Comparison of ENCODE assay signal across 1 cellular context in the genomic region with DNA sequence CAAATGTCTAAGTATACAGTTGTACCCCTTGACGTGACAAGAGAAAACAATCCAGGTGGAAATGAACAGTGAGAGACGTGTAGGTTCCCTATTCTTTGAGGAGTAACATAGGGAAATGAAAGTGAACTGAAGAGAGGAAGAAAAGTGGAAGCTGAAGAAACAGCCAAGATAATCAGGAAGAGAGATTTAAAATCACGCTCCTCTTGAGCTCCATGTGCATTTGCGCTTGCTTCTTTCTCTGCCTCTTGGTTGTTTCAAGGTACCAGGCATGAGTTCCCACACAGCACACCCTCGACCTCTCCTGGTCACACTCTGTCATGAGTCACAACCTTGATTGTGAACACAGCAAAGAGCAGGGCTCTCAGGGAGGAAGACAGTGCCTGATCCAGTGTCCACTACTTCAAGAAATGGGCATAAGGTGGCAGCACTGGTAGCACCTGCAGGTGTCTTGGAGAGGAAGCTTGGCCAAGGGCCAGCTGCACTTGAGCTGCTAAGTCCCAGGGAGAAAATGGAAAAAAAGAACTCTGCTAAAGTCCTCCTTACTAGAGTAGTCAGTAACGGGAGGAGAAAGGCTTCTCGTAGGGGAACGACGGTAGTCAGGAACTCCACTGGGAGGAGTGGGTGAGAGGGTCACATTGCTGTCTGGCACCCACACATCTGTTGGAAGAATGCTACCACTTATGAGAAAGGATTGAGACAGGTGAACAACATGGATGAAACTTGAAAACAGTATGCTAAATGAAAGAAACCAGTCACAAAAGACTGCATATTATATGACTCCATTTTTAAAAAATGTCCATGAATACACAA.
TF ChIP-seq lines count a peak whose summit lies in the region.

No MANE protein-coding gene starts in this region.

TF ChIP-seq in HepG2, 621 proteins besides CTCF, POLR2A, EP300 and RAD21 (continued from another document and continues in another):
- TF ChIP-seq, protein P1, sequence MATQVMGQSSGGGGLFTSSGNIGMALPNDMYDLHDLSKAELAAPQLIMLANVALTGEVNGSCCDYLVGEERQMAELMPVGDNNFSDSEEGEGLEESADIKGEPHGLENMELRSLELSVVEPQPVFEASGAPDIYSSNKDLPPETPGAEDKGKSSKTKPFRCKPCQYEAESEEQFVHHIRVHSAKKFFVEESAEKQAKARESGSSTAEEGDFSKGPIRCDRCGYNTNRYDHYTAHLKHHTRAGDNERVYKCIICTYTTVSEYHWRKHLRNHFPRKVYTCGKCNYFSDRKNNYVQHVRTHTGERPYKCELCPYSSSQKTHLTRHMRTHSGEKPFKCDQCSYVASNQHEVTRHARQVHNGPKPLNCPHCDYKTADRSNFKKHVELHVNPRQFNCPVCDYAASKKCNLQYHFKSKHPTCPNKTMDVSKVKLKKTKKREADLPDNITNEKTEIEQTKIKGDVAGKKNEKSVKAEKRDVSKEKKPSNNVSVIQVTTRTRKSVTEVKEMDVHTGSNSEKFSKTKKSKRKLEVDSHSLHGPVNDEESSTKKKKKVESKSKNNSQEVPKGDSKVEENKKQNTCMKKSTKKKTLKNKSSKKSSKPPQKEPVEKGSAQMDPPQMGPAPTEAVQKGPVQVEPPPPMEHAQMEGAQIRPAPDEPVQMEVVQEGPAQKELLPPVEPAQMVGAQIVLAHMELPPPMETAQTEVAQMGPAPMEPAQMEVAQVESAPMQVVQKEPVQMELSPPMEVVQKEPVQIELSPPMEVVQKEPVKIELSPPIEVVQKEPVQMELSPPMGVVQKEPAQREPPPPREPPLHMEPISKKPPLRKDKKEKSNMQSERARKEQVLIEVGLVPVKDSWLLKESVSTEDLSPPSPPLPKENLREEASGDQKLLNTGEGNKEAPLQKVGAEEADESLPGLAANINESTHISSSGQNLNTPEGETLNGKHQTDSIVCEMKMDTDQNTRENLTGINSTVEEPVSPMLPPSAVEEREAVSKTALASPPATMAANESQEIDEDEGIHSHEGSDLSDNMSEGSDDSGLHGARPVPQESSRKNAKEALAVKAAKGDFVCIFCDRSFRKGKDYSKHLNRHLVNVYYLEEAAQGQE (IDR thresholded peaks at IDR 0.05; ENCODE audit: borderline replicate concordance in 1 of 2, low read depth in 1 of 2, low read length in 2 of 2) = no peak
- TF ChIP-seq CHD4 (IDR thresholded peaks at IDR 0.05; ENCODE audit: borderline replicate concordance, low read length) (no peak), MIXL1 (CRISPR knock-in tag; IDR thresholded peaks at IDR 0.05) (0 out of 2 replicates have a peak, but pooled peaks have one; percentile 11), KLF16 (CRISPR knock-in tag; IDR thresholded peaks at IDR 0.05) (peak in 1 of 2 experiments; percentile 48; a peak in 1 of 4 replicates), ZBTB7B (CRISPR knock-in tag; IDR thresholded peaks at IDR 0.05) (no peak), SIX1 (CRISPR knock-in tag; IDR thresholded peaks at IDR 0.05; ENCODE audit: borderline replicate concordance) (no peak), TAF15 (IDR thresholded peaks at IDR 0.05; ENCODE audit: low read depth, low read length, poor library complexity, severe bottlenecking) (no peak), BRCA1 (CRISPR knock-in tag; IDR thresholded peaks at IDR 0.05) (no peak), ZNF766 (CRISPR knock-in tag; IDR thresholded peaks at IDR 0.05; ENCODE audit: borderline replicate concordance) (no peak), HDAC2 (CRISPR knock-in tag; IDR thresholded peaks at IDR 0.05) (peak; percentile 40; the same call in 1 of the 2 replicates), ZNF746 (CRISPR knock-in tag; IDR thresholded peaks at IDR 0.05) (no peak), CHCHD3 (CRISPR knock-in tag; IDR thresholded peaks at IDR 0.05) (no peak), ZNF619 (CRISPR knock-in tag; IDR thresholded peaks at IDR 0.05) (no peak), KDM5A (IDR thresholded peaks at IDR 0.05; ENCODE audit: borderline replicate concordance, low read length) (no peak), ZFP36 (IDR thresholded peaks at IDR 0.05; ENCODE audit: borderline replicate concordance, low read depth, low read length, partially characterized antibody) (no peak), IRF2 (CRISPR knock-in tag; IDR thresholded peaks at IDR 0.05) (peak; percentile 19; the same call in 1 of the 2 replicates), ZNF556 (CRISPR knock-in tag; IDR thresholded peaks at IDR 0.05; ENCODE audit: borderline replicate concordance) (no peak), SAP130 (CRISPR knock-in tag; IDR thresholded peaks at IDR 0.05; ENCODE audit: low read depth) (peak; percentile 58)
- TF ChIP-seq, protein P2, sequence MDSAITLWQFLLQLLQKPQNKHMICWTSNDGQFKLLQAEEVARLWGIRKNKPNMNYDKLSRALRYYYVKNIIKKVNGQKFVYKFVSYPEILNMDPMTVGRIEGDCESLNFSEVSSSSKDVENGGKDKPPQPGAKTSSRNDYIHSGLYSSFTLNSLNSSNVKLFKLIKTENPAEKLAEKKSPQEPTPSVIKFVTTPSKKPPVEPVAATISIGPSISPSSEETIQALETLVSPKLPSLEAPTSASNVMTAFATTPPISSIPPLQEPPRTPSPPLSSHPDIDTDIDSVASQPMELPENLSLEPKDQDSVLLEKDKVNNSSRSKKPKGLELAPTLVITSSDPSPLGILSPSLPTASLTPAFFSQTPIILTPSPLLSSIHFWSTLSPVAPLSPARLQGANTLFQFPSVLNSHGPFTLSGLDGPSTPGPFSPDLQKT (CRISPR knock-in tag; IDR thresholded peaks at IDR 0.05; ENCODE audit: borderline replicate concordance) = no peak
- TF ChIP-seq, protein P3, sequence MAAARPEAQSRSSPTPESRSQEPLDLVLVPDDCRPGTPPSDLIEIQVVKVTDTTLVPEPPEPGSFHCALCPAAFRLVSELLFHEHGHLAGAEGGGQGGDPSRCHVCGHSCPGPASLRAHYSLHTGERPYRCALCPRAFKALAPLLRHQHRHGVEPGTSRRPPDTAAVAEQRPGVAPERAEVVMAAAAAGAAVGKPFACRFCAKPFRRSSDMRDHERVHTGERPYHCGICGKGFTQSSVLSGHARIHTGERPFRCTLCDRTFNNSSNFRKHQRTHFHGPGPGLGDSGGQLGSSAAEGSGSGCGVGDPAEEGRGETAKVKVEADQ (CRISPR knock-in tag; IDR thresholded peaks at IDR 0.05; ENCODE audit: borderline replicate concordance) = no peak
- TF ChIP-seq, protein P4, sequence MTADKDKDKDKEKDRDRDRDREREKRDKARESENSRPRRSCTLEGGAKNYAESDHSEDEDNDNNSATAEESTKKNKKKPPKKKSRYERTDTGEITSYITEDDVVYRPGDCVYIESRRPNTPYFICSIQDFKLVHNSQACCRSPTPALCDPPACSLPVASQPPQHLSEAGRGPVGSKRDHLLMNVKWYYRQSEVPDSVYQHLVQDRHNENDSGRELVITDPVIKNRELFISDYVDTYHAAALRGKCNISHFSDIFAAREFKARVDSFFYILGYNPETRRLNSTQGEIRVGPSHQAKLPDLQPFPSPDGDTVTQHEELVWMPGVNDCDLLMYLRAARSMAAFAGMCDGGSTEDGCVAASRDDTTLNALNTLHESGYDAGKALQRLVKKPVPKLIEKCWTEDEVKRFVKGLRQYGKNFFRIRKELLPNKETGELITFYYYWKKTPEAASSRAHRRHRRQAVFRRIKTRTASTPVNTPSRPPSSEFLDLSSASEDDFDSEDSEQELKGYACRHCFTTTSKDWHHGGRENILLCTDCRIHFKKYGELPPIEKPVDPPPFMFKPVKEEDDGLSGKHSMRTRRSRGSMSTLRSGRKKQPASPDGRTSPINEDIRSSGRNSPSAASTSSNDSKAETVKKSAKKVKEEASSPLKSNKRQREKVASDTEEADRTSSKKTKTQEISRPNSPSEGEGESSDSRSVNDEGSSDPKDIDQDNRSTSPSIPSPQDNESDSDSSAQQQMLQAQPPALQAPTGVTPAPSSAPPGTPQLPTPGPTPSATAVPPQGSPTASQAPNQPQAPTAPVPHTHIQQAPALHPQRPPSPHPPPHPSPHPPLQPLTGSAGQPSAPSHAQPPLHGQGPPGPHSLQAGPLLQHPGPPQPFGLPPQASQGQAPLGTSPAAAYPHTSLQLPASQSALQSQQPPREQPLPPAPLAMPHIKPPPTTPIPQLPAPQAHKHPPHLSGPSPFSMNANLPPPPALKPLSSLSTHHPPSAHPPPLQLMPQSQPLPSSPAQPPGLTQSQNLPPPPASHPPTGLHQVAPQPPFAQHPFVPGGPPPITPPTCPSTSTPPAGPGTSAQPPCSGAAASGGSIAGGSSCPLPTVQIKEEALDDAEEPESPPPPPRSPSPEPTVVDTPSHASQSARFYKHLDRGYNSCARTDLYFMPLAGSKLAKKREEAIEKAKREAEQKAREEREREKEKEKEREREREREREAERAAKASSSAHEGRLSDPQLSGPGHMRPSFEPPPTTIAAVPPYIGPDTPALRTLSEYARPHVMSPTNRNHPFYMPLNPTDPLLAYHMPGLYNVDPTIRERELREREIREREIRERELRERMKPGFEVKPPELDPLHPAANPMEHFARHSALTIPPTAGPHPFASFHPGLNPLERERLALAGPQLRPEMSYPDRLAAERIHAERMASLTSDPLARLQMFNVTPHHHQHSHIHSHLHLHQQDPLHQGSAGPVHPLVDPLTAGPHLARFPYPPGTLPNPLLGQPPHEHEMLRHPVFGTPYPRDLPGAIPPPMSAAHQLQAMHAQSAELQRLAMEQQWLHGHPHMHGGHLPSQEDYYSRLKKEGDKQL (CRISPR knock-in tag; IDR thresholded peaks at IDR 0.05; ENCODE audit: low read depth) = no peak
- TF ChIP-seq, protein P5, sequence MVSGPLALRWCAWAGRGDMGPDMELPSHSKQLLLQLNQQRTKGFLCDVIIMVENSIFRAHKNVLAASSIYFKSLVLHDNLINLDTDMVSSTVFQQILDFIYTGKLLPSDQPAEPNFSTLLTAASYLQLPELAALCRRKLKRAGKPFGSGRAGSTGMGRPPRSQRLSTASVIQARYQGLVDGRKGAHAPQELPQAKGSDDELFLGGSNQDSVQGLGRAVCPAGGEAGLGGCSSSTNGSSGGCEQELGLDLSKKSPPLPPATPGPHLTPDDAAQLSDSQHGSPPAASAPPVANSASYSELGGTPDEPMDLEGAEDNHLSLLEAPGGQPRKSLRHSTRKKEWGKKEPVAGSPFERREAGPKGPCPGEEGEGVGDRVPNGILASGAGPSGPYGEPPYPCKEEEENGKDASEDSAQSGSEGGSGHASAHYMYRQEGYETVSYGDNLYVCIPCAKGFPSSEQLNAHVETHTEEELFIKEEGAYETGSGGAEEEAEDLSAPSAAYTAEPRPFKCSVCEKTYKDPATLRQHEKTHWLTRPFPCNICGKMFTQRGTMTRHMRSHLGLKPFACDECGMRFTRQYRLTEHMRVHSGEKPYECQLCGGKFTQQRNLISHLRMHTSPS (CRISPR knock-in tag; IDR thresholded peaks at IDR 0.05; ENCODE audit: low read depth) = peak; percentile 29; the same call in 1 of the 2 replicates
- TF ChIP-seq, protein P6, sequence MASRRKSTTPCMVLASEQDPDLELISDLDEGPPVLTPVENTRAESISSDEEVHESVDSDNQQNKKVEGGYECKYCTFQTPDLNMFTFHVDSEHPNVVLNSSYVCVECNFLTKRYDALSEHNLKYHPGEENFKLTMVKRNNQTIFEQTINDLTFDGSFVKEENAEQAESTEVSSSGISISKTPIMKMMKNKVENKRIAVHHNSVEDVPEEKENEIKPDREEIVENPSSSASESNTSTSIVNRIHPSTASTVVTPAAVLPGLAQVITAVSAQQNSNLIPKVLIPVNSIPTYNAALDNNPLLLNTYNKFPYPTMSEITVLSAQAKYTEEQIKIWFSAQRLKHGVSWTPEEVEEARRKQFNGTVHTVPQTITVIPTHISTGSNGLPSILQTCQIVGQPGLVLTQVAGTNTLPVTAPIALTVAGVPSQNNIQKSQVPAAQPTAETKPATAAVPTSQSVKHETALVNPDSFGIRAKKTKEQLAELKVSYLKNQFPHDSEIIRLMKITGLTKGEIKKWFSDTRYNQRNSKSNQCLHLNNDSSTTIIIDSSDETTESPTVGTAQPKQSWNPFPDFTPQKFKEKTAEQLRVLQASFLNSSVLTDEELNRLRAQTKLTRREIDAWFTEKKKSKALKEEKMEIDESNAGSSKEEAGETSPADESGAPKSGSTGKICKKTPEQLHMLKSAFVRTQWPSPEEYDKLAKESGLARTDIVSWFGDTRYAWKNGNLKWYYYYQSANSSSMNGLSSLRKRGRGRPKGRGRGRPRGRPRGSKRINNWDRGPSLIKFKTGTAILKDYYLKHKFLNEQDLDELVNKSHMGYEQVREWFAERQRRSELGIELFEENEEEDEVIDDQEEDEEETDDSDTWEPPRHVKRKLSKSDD (CRISPR knock-in tag; IDR thresholded peaks at IDR 0.05; ENCODE audit: low read depth) = no peak
- TF ChIP-seq, protein P7, sequence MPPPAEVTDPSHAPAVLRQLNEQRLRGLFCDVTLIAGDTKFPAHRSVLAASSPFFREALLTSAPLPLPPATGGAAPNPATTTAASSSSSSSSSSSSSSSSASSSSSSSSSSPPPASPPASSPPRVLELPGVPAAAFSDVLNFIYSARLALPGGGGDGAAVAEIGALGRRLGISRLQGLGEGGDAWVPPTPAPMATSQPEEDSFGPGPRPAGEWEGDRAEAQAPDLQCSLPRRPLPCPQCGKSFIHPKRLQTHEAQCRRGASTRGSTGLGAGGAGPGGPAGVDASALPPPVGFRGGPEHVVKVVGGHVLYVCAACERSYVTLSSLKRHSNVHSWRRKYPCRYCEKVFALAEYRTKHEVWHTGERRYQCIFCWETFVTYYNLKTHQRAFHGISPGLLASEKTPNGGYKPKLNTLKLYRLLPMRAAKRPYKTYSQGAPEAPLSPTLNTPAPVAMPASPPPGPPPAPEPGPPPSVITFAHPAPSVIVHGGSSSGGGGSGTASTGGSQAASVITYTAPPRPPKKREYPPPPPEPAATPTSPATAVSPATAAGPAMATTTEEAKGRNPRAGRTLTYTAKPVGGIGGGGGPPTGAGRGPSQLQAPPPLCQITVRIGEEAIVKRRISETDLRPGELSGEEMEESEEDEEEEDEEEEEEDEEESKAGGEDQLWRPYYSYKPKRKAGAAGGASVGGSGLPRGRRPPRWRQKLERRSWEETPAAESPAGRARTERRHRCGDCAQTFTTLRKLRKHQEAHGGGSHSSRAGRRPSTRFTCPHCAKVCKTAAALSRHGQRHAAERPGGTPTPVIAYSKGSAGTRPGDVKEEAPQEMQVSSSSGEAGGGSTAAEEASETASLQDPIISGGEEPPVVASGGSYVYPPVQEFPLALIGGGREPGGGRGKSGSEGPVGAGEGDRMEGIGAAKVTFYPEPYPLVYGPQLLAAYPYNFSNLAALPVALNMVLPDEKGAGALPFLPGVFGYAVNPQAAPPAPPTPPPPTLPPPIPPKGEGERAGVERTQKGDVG (CRISPR knock-in tag; IDR thresholded peaks at IDR 0.05; ENCODE audit: borderline replicate concordance) = no peak
- TF ChIP-seq, protein P8, sequence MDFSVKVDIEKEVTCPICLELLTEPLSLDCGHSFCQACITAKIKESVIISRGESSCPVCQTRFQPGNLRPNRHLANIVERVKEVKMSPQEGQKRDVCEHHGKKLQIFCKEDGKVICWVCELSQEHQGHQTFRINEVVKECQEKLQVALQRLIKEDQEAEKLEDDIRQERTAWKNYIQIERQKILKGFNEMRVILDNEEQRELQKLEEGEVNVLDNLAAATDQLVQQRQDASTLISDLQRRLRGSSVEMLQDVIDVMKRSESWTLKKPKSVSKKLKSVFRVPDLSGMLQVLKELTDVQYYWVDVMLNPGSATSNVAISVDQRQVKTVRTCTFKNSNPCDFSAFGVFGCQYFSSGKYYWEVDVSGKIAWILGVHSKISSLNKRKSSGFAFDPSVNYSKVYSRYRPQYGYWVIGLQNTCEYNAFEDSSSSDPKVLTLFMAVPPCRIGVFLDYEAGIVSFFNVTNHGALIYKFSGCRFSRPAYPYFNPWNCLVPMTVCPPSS (IDR thresholded peaks at IDR 0.05) = no peak
- TF ChIP-seq, protein P9, sequence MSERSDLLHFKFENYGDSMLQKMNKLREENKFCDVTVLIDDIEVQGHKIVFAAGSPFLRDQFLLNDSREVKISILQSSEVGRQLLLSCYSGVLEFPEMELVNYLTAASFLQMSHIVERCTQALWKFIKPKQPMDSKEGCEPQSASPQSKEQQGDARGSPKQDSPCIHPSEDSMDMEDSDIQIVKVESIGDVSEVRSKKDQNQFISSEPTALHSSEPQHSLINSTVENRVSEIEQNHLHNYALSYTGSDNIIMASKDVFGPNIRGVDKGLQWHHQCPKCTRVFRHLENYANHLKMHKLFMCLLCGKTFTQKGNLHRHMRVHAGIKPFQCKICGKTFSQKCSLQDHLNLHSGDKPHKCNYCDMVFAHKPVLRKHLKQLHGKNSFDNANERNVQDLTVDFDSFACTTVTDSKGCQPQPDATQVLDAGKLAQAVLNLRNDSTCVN (CRISPR knock-in tag; IDR thresholded peaks at IDR 0.05; ENCODE audit: borderline replicate concordance) = 0 out of 2 replicates have a peak, but pooled peaks have one; percentile 28
